In the genomic region with DNA sequence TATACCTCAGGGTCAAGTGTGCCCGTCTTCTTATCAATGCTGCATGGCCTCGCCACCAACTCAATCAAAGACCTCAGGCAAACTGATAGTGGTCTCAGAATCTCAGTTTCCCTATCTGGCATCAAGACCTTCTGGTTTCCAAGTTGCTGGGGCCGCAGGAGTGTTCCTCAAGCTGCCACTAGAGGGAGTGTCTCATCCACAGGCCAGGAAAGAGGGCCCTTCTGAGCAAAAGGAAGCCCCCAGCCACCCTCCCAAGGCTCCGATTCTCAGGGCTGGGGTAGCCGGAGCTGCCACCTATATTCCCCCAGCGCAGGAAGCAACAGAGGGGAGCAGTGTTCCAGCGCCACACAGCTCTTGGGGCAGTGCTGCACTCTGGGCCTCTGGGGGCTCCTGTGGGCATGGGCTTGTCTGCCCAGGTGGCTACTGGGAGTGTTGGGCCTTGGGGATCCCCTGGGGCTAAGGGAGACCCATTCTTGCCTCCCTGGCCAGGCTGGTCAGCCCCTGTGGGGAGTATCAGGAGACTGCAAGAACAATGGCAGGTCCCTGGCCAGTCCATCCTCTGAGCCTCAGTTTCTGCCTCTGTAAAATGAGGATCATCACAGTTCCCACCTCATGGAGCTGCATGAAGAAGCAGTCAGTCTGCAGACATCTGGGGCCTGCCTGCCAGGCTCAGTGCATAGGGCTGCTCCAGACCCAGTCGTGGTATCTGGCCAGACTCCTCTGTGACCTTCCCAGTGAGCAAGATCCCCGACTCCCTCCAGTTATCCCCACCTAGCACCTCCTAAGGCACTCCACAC, we compare ENCODE assay signal across 8 cellular contexts. TPM values are rescaled to one million over a fixed set of nuclear protein-coding genes. Genes with fewer than 3 reads are reported as not detected.
DNase-seq lines count a peak whose midpoint lies in the region; ATAC-seq and TF ChIP-seq lines count a peak whose summit lies in the region.

No MANE protein-coding gene starts in this region.

- H2AFZ ChIP-seq in OCI-LY1 (ENCODE audit: low read length) (no peak overlapping the region), parathyroid adenoma (no peak overlapping the region)

- no peak overlapping the region for H3K27ac Mint-ChIP-seq in activated T-cell treated with anti-CD3 and anti-CD28 coated beads, Interleukin-2, amount 50 U/mL, for 72 hours

- H3K4me3 Mint-ChIP-seq in activated T-cell treated with anti-CD3 and anti-CD28 coated beads, Interleukin-2, amount 50 U/mL, for 72 hours: no peak overlapping the region

- H3K27ac ChIP-seq in OCI-LY1 (ENCODE audit: low read depth, low read length, poor library complexity, severe bottlenecking): no peak overlapping the region
- H3K27ac ChIP-seq in parathyroid adenoma: no peak overlapping the region
- no peak overlapping the region for H3K27ac ChIP-seq in uterus

- no peaks in the 10 kb centered on the region for H3K4me1 ChIP-seq in OCI-LY1 (ENCODE audit: insufficient read depth, low read length, severe bottlenecking)
- no peaks in the 10 kb centered on the region for H3K4me1 ChIP-seq in parathyroid adenoma
- H3K4me1 ChIP-seq in uterus: no peaks in the 10 kb centered on the region

- H4K20me1 ChIP-seq in OCI-LY1 (ENCODE audit: insufficient read depth, low read length): no peaks in the 10 kb centered on the region

- no peaks in the 10 kb centered on the region for H3K9me3 ChIP-seq in OCI-LY1 (ENCODE audit: low read length)
- H3K9me3 ChIP-seq in parathyroid adenoma (ENCODE audit: control insufficient read depth, low read length): no peaks in the 10 kb centered on the region
- no peaks in the 10 kb centered on the region for H3K9me3 ChIP-seq in uterus

- no peaks in the 10 kb centered on the region for H3F3A ChIP-seq in OCI-LY1 (ENCODE audit: insufficient read depth, low read length)

- no peaks in the 10 kb centered on the region for H3K79me2 ChIP-seq in OCI-LY1 (ENCODE audit: insufficient read depth, low read length)
- H3K79me2 ChIP-seq in parathyroid adenoma: no peaks in the 10 kb centered on the region

- ATAC-seq in activated T-cell treated with anti-CD3 and anti-CD28 coated beads, Interleukin-2, amount 50 U/mL, for 72 hours (replicated peaks in 1 of 2): peak; percentile 42 to 49
- no peak for ATAC-seq in HG02870 (IDR thresholded peaks at IDR 0.05; ENCODE audit: unreplicated experiment)

- H3K4me1 Mint-ChIP-seq in activated T-cell treated with anti-CD3 and anti-CD28 coated beads, Interleukin-2, amount 50 U/mL, for 72 hours (ENCODE audit: low read depth): peaks cover 5% of the 10 kb centered on the region

- no peak for TF ChIP-seq POLR2A in uterus (IDR thresholded peaks at IDR 0.05)

- intact Hi-C loops in uterus (cut with DNase I; ENCODE audit: low total_unique reads): loop anchor here (10.0 kb wide), 1 partner anchor 400 kb away; no protein-coding TSS in a partner anchor

- H3K36me3 ChIP-seq in OCI-LY1 (ENCODE audit: insufficient read depth, low read length): no peaks in the 10 kb centered on the region
- no peaks in the 10 kb centered on the region for H3K36me3 ChIP-seq in parathyroid adenoma (ENCODE audit: control insufficient read depth, insufficient read depth, low read length)
- no peaks in the 10 kb centered on the region for H3K36me3 ChIP-seq in uterus

- TF ChIP-seq CTCF in GM12865 (IDR thresholded peaks at IDR 0.05; ENCODE audit: insufficient read depth, low read depth, low read length, missing control alignments) (peak; percentile 91), OCI-LY1 (IDR thresholded peaks at IDR 0.05; ENCODE audit: low read length) (peak; percentile 97), fibroblast of mammary gland (conservative IDR thresholded peaks at IDR 0.05; ENCODE audit: control insufficient read depth, insufficient read depth, low read depth, low read length) (peak; percentile 86), parathyroid adenoma (IDR thresholded peaks at IDR 0.05) (peak; percentile 97), uterus (IDR thresholded peaks at IDR 0.05) (peak; percentile 66 to 84 (median 72))

- no peaks in the 10 kb centered on the region for H3K9me3 Mint-ChIP-seq in activated T-cell treated with anti-CD3 and anti-CD28 coated beads, Interleukin-2, amount 50 U/mL, for 72 hours

- H3K9me2 ChIP-seq in OCI-LY1 (ENCODE audit: low read depth, low read length): no peaks in the 10 kb centered on the region

- no peaks in the 10 kb centered on the region for H3K27me3 Mint-ChIP-seq in activated T-cell treated with anti-CD3 and anti-CD28 coated beads, Interleukin-2, amount 50 U/mL, for 72 hours (ENCODE audit: low read depth)

- H3K36me3 Mint-ChIP-seq in activated T-cell treated with anti-CD3 and anti-CD28 coated beads, Interleukin-2, amount 50 U/mL, for 72 hours (ENCODE audit: insufficient read depth in 2 of 2): no peaks in the 10 kb centered on the region

- H3K4me2 ChIP-seq in OCI-LY1 (ENCODE audit: low read length) (no peak overlapping the region), parathyroid adenoma (ENCODE audit: low read length) (no peak overlapping the region)

- no peak overlapping the region for H3K4me3 ChIP-seq in GM12865 (ENCODE audit: low read depth, low read length)
- no peak overlapping the region for H3K4me3 ChIP-seq in OCI-LY1 (ENCODE audit: low read depth, low read length, poor library complexity, severe bottlenecking)
- no peak overlapping the region for H3K4me3 ChIP-seq in fibroblast of mammary gland (ENCODE audit: control insufficient read depth, low read depth, low read length)
- no peak overlapping the region for H3K4me3 ChIP-seq in parathyroid adenoma (ENCODE audit: low read depth, low read length)
- no peak overlapping the region for H3K4me3 ChIP-seq in uterus

- H3K27me3 ChIP-seq in OCI-LY1 (ENCODE audit: insufficient read depth, low read length) (peaks cover 18% of the 10 kb centered on the region), parathyroid adenoma (ENCODE audit: control insufficient read depth, insufficient read depth, low read length) (no peaks in the 10 kb centered on the region), uterus (no peaks in the 10 kb centered on the region)

- H3K9ac ChIP-seq in OCI-LY1 (ENCODE audit: low read length) (no peak overlapping the region), parathyroid adenoma (no peak overlapping the region)

- DNase-seq in 8988T: peak; percentile 86
- DNase-seq in GM12865 (ENCODE audit: low read depth): peak; percentile 58
- peak; percentile 48 to 61 for DNase-seq in activated T-cell treated with anti-CD3 and anti-CD28 coated beads, Interleukin-2, amount 50 U/mL, for 72 hours
- peak; percentile 42 for DNase-seq in fibroblast of mammary gland (ENCODE audit: low read depth)
- peak; percentile 31 to 39 for DNase-seq in uterus

RNA-seq across cellular contexts. Expression of gene SEC13, which starts 23.4 kb away (rescaled TPM):
- 10 to 100 TPM; 84.0 to 88.5 TPM for total RNA-seq in activated T-cell treated with anti-CD3 and anti-CD28 coated beads, Interleukin-2, amount 50 U/mL, for 72 hours
- total RNA-seq in uterus: 100 to 1,000 TPM in 1 of 4 donors, 10 to 100 TPM in 3; 18.2 to 137 (median 72.7) TPM

RNA-seq across cellular contexts. Expression of gene GHRL, which starts 51.6 kb away (rescaled TPM):
- total RNA-seq in activated T-cell treated with anti-CD3 and anti-CD28 coated beads, Interleukin-2, amount 50 U/mL, for 72 hours: 1 to 10 TPM in 1 of 2 donors, under 1 TPM in 1; 0.43 to 1.3 TPM
- total RNA-seq in uterus: 1 to 10 TPM in 1 of 4 donors, not detected in 3; 7.9 TPM

Comparison
In these comparisons a context has a peak if more than half of its experiments do, and no peak if none do; other contexts are left out.
1. DNase-seq: peak in every context shown above with its lines; median percentile 86 in 8988T; 58 in GM12865; 54 in activated T-cell treated with anti-CD3 and anti-CD28 coated beads, Interleukin-2, amount 50 U/mL, for 72 hours; 42 in fibroblast of mammary gland; 35 in uterus.